ENCODE assay signal across 8 cellular contexts in genomic region chr20:17898548-17898994, GRCh38.
DNase-seq lines count a peak whose midpoint lies in the region; ATAC-seq, FAIRE-seq and TF ChIP-seq lines count a peak whose summit lies in the region.

No MANE protein-coding gene starts in this region.

- 53% methylated on average over 7 of the region's 7 CpGs for WGBS in lower leg skin, 2 donors

- H3K4me1 ChIP-seq in colonic mucosa, result no peaks in the 10 kb centered on the region

- no peak overlapping the region for H3K4me3 ChIP-seq in colonic mucosa
- no peak overlapping the region for H3K4me3 ChIP-seq in lower leg skin (ENCODE audit: low read depth, poor library complexity, severe bottlenecking)

- in situ Hi-C loops in ACHN (cut with HindIII; ENCODE audit: low pct_ligation_motif_present, low pct_unique_long_range_greater_than_20kb, low sequenced_read_pairs), result no loop called here

- H3K36me3 ChIP-seq in colonic mucosa, result no peaks in the 10 kb centered on the region

- DNase-seq in ACHN, result peak; percentile 49
- peak; percentile 29 for DNase-seq in GM18507 (ENCODE audit: extremely low spot score, insufficient read length, low read depth)
- DNase-seq in NCI-H2227 (lab: John Stamatoyannopoulos, UW; ENCODE audit: unreplicated experiment), result peak; percentile 65
- peak; percentile 63 for DNase-seq in activated CD4-positive, alpha-beta T cell treated with anti-CD3 and anti-CD28 coated beads for 4 hours
- peak; percentile 83 for DNase-seq in colonic mucosa
- DNase-seq in lower leg skin (ENCODE audit: low spot score in 2 of 2), result peak; percentile 75 to 93
- peak; percentile 32 to 53 (median 49) for DNase-seq in stimulated activated CD4-positive, alpha-beta T cell treated with anti-CD3 and anti-CD28 coated beads, TNF-alpha, amount 100 ng/mL, for 48 hours (ENCODE audit: low read depth in 3 of 3)

- no peaks in the 10 kb centered on the region for H3K9me3 ChIP-seq in colonic mucosa

- TF ChIP-seq CTCF in colonic mucosa (IDR thresholded peaks at IDR 0.05) (peak; percentile 94), lower leg skin (IDR thresholded peaks at IDR 0.05) (peak in 2 of 3 donors; percentile 58 to 92)

- H3K27ac ChIP-seq in colonic mucosa, result no peak overlapping the region

- ATAC-seq in GM19351 (IDR thresholded peaks at IDR 0.05; ENCODE audit: unreplicated experiment), result no peak

- no peaks in the 10 kb centered on the region for H3K27me3 ChIP-seq in colonic mucosa

- TF ChIP-seq POLR2A in lower leg skin (IDR thresholded peaks at IDR 0.05), result no peak

- intact Hi-C loops in colonic mucosa (cut with DNase I) (loop anchor here (5.0 to 10.0 kb wide), 3 partner anchors 216 to 394 kb away; partner anchors contain the start of gene RRBP1), lower leg skin (cut with DNase I; ENCODE audit: low total_unique reads) (loop anchor here (10.0 kb wide), 1 partner anchor 394 kb away; no protein-coding TSS in a partner anchor)

- H3K9ac ChIP-seq in colonic mucosa (ENCODE audit: low read depth in 2 of 2, low read length in 2 of 2), result no peak overlapping the region

- FAIRE-seq in GM18507 (lab: Jason Lieb, UNC), result peak; percentile 82

Comparison
In these comparisons a context has a peak if more than half of its experiments do, and no peak if none do; other contexts are left out.
1. DNase-seq: peak in every context shown above with its lines; median percentile 84 in lower leg skin; 83 in colonic mucosa; 65 in NCI-H2227; 63 in activated CD4-positive, alpha-beta T cell treated with anti-CD3 and anti-CD28 coated beads for 4 hours; 49 in ACHN; 49 in stimulated activated CD4-positive, alpha-beta T cell treated with anti-CD3 and anti-CD28 coated beads, TNF-alpha, amount 100 ng/mL, for 48 hours; 29 in GM18507.